Comparison of ENCODE assay signal across 15 cellular contexts in genomic region chr1:43768168-43768567, GRCh38.
A peak's percentile ranks its signal among the peaks of the same experiment; 100 is the strongest.
DNase-seq lines count a peak whose midpoint lies in the region; ATAC-seq, FAIRE-seq and TF ChIP-seq lines count a peak whose summit lies in the region.
"Had no signal": no experiment of that assay in that cellular context is flagged by ENCODE, and none has a peak within 500 bp of the region (broad histone marks: within the 10 kb centered on the region; RNA-seq: fewer than 3 reads in every experiment).

No MANE protein-coding gene starts in this region.

- DNase-seq in SK-N-MC (ENCODE audit: low read depth, low spot score) (no peak), H1 (ENCODE audit: low read depth in 1 of 2, low spot score in 2 of 2) (no peak), mesendoderm (no peak), NOMO-1 (lab: John Stamatoyannopoulos, UW; ENCODE audit: unreplicated experiment in 2 of 2) (no peak), ecto neural progenitor cell (ENCODE audit: low spot score) (no peak)
- no peak for DNase-seq in stimulated activated CD4-positive, alpha-beta T cell treated with anti-CD3 and anti-CD28 coated beads, Interleukin-12 subunit alpha, Interleukin-12 subunit beta, amount 100 ng/mL, for 4 hours
- DNase-seq: CD8-positive, alpha-beta T cell; COR-L47; DND-41; GDM1; H9 had no signal

- CTCF ChIA-PET in H1 (lab: Charles Lee; ENCODE audit: partially characterized antibody): interaction anchor here (0.7 to 13.4 kb wide), 3 partner anchors 59 to 179 kb away, joined by 3 to 618 read pairs (median 112); partner anchors contain the start of genes ARTN and IPO13

- TF ChIP-seq RAD21 in H1 (IDR thresholded peaks at IDR 0.05 in 1 of 2, conservative IDR thresholded peaks at IDR 0.05 in 1 of 2; ENCODE audit: low read depth in 2 of 2, low read length in 2 of 2): no peak

- no peak for TF ChIP-seq EP300 in H1 (IDR thresholded peaks at IDR 0.05; ENCODE audit: borderline replicate concordance in 1 of 2, low read depth in 2 of 2, low read length in 2 of 2)

- H3K56ac ChIP-seq in H1 (replicated peaks; ENCODE audit: insufficient read length, low read depth, low read length) (no peak overlapping the region), mesendoderm (ENCODE audit: low read length) (no peak overlapping the region)

- no peaks in the 10 kb centered on the region for H3K79me2 ChIP-seq in H1 (ENCODE audit: control insufficient read depth in 1 of 2, insufficient read depth in 2 of 2, low read length in 2 of 2)
- H3K79me2 ChIP-seq in mesendoderm (ENCODE audit: control insufficient read depth, insufficient read depth, low read length): no peaks in the 10 kb centered on the region

- TF ChIP-seq CTCF in H1 (IDR thresholded peaks at IDR 0.05; ENCODE audit: control extremely low read depth in 1 of 3, insufficient read depth in 1 of 3, low read depth in 1 of 3, low read length in 3 of 3): no peak

- H2BK15ac ChIP-seq in H1 (ENCODE audit: low read length) (no peak overlapping the region), mesendoderm (replicated peaks; ENCODE audit: low read depth) (peak overlapping the region; percentile 27)

- H3K9me3 ChIP-seq in HUES64 (ENCODE audit: insufficient read depth, low read depth, low read length) (no peaks in the 10 kb centered on the region), SK-N-MC (ENCODE audit: low read depth, low read length) (no peaks in the 10 kb centered on the region), H1 (ENCODE audit: insufficient read depth in 2 of 2, low read depth in 1 of 2, low read length in 1 of 2) (no peaks in the 10 kb centered on the region)
- H3K9me3 ChIP-seq: A549 had no signal

- no peaks in the 10 kb centered on the region for H4K20me1 ChIP-seq in H1 (replicated peaks in 1 of 2; ENCODE audit: control insufficient read depth in 1 of 2, insufficient read depth in 2 of 2, low read length in 2 of 2)

- H3K4ac ChIP-seq in H1 (replicated peaks; ENCODE audit: insufficient read length, low read depth, low read length): no peak overlapping the region
- H3K4ac ChIP-seq in mesendoderm (ENCODE audit: low read depth, low read length): peak overlapping the region; percentile 93

- no peak for ATAC-seq in GM18498 (IDR thresholded peaks at IDR 0.05; ENCODE audit: unreplicated experiment)
- ATAC-seq: A549; CD8-positive, alpha-beta T cell; HepG2 had no signal

- H2BK120ac ChIP-seq in H1 (replicated peaks; ENCODE audit: low read depth, low read length): no peak overlapping the region
- no peak overlapping the region for H2BK120ac ChIP-seq in mesendoderm (ENCODE audit: low read depth, low read length)

- H3K14ac ChIP-seq in H1 (ENCODE audit: insufficient read length): no peak overlapping the region

- FAIRE-seq in H1 (lab: Jason Lieb, UNC): no peak
- FAIRE-seq: A549, HepG2 had no signal

- H3K4me3 ChIP-seq in HUES64 (ENCODE audit: low read length): no peak overlapping the region
- peak overlapping the region; percentile 53 for H3K4me3 ChIP-seq in SK-N-MC
- no peak overlapping the region for H3K4me3 ChIP-seq in H1 (ENCODE audit: extremely low read depth in 1 of 4, insufficient read depth in 2 of 4, low read depth in 3 of 4, low read length in 4 of 4)
- no peak overlapping the region for H3K4me3 ChIP-seq in mesendoderm (ENCODE audit: low read length)
- H3K4me3 ChIP-seq: A549 had no signal

- H3K36me3 ChIP-seq in HUES64 (ENCODE audit: insufficient read depth, low read length): no peaks in the 10 kb centered on the region
- no peaks in the 10 kb centered on the region; the same call in 1 of the 2 replicates for H3K36me3 ChIP-seq in SK-N-MC (ENCODE audit: insufficient read depth, low read length)
- H3K36me3 ChIP-seq in H1 (ENCODE audit: control insufficient read depth in 2 of 4, insufficient read depth in 4 of 4, low read length in 3 of 4): no peaks in the 10 kb centered on the region
- H3K36me3 ChIP-seq in mesendoderm (ENCODE audit: control insufficient read depth, insufficient read depth, low read length): no peaks in the 10 kb centered on the region

- H3K4me1 ChIP-seq in HUES64 (ENCODE audit: insufficient read depth, low read length) (peaks cover 67% of the 10 kb centered on the region), H1 (replicated peaks in 1 of 4; ENCODE audit: control insufficient read depth in 3 of 4, insufficient read depth in 4 of 4, low read length in 3 of 4) (peaks cover 7 to 26% (median 23%) of the 10 kb centered on the region in 4 experiments), mesendoderm (ENCODE audit: control insufficient read depth, low read depth, low read length) (peaks cover 20% of the 10 kb centered on the region)

- H3K4me2 ChIP-seq in H1 (ENCODE audit: insufficient read depth in 1 of 2, low read depth in 2 of 2, low read length in 2 of 2) (no peak overlapping the region), mesendoderm (ENCODE audit: low read length) (no peak overlapping the region)
- H3K4me2 ChIP-seq: A549 had no signal

- H3K9ac ChIP-seq in HUES64 (ENCODE audit: low read depth, low read length) (no peak overlapping the region), SK-N-MC (ENCODE audit: insufficient read length) (peak overlapping the region; percentile 27), H1 (replicated peaks in 1 of 4; ENCODE audit: extremely low read depth in 1 of 4, low read depth in 3 of 4, low read length in 3 of 4) (no peak overlapping the region), mesendoderm (ENCODE audit: low read length) (no peak overlapping the region)

- peak overlapping the region; percentile 42; the same call in 1 of the 2 replicates for H2BK12ac ChIP-seq in H1 (ENCODE audit: low read depth, low read length)

- H3K27ac ChIP-seq in HUES64 (ENCODE audit: low read depth, low read length) (peak overlapping the region; percentile 19; the same call in 1 of the 2 replicates), SK-N-MC (peak overlapping the region; percentile 98), H1 (ENCODE audit: low read depth, low read length) (no peak overlapping the region), mesendoderm (ENCODE audit: low read depth, low read length) (no peak overlapping the region)
- H3K27ac ChIP-seq: A549 had no signal

- H3K23ac ChIP-seq in H1 (ENCODE audit: insufficient read length) (no peak overlapping the region), mesendoderm (ENCODE audit: low read length) (no peak overlapping the region)

- 0 out of 2 replicates have a peak overlapping the region, but pooled peaks have one; percentile 14 for H2BK5ac ChIP-seq in H1 (ENCODE audit: low read depth, low read length)
- H2BK5ac ChIP-seq in mesendoderm (ENCODE audit: low read length): no peak overlapping the region

- no peak overlapping the region for H2BK20ac ChIP-seq in H1 (ENCODE audit: low read length)

- POLR2A ChIA-PET in H1 (lab: Charles Lee; ENCODE audit: partially characterized antibody): interaction anchor here (1.0 kb wide), 1 partner anchor 179 kb away, joined by 4 read pairs; the partner anchor contains the start of gene IPO13

- H3K18ac ChIP-seq in H1 (ENCODE audit: extremely low read depth, low read length): no peak overlapping the region
- peak overlapping the region; percentile 20 for H3K18ac ChIP-seq in mesendoderm (ENCODE audit: low read length)

- H3K79me1 ChIP-seq in H1 (ENCODE audit: low read depth, low read length): no peaks in the 10 kb centered on the region
- H3K79me1 ChIP-seq in mesendoderm (ENCODE audit: low read length): no peaks in the 10 kb centered on the region

- H4K91ac ChIP-seq in H1 (replicated peaks; ENCODE audit: insufficient read length, low read length): no peak overlapping the region

- no peak overlapping the region for H2AK5ac ChIP-seq in H1 (ENCODE audit: low read depth, low read length)
- H2AK5ac ChIP-seq in mesendoderm (ENCODE audit: low read length): no peak overlapping the region

- no peak for TF ChIP-seq POLR2A in H1 (IDR thresholded peaks at IDR 0.05; ENCODE audit: control extremely low read depth in 1 of 2, low read depth in 2 of 2, low read length in 2 of 2)

- no peaks in the 10 kb centered on the region for H3K23me2 ChIP-seq in H1 (ENCODE audit: low read depth, low read length)

- no peaks in the 10 kb centered on the region for H3K27me3 ChIP-seq in HUES64 (ENCODE audit: insufficient read depth, low read length)
- no peaks in the 10 kb centered on the region for H3K27me3 ChIP-seq in H1 (replicated peaks in 1 of 4; ENCODE audit: control insufficient read depth in 3 of 4, extremely low read depth in 1 of 4, insufficient read depth in 3 of 4, low read length in 3 of 4)
- H3K27me3 ChIP-seq in mesendoderm (ENCODE audit: insufficient read depth, low read length, poor library complexity): no peaks in the 10 kb centered on the region

- H2AFZ ChIP-seq in H1 (ENCODE audit: low read length): no peak overlapping the region

- no peak overlapping the region for H4K8ac ChIP-seq in H1 (ENCODE audit: extremely low read depth, insufficient read depth, low read length)
- no peak overlapping the region for H4K8ac ChIP-seq in mesendoderm (ENCODE audit: low read depth, low read length)

- H4K5ac ChIP-seq in H1 (ENCODE audit: insufficient read length, low read depth, low read length) (no peak overlapping the region), mesendoderm (ENCODE audit: low read length) (no peak overlapping the region)

TF ChIP-seq in H1, 55 proteins besides CTCF, POLR2A, EP300 and RAD21 (continues in another document):
- TF ChIP-seq ASH2L (IDR thresholded peaks at IDR 0.05; ENCODE audit: low read length): no peak
- TF ChIP-seq RBBP5 (IDR thresholded peaks at IDR 0.05; ENCODE audit: borderline replicate concordance, low read depth, low read length): no peak
- no peak for TF ChIP-seq USF2 (IDR thresholded peaks at IDR 0.05; ENCODE audit: low read length)
- TF ChIP-seq MAX (IDR thresholded peaks at IDR 0.05): no peak
- TF ChIP-seq RFX5 (IDR thresholded peaks at IDR 0.05; ENCODE audit: borderline replicate concordance, low read depth, low read length): no peak
- no peak for TF ChIP-seq RNF2 (IDR thresholded peaks at IDR 0.05; ENCODE audit: borderline replicate concordance, low read depth, low read length, missing control alignments, poor library complexity, severe bottlenecking)
- no peak for TF ChIP-seq KDM5A (IDR thresholded peaks at IDR 0.05; ENCODE audit: low read length)
- no peak for TF ChIP-seq POLR2AphosphoS5 (IDR thresholded peaks at IDR 0.05; ENCODE audit: low read depth, low read length)
- no peak for TF ChIP-seq FOSL1 (IDR thresholded peaks at IDR 0.05; ENCODE audit: insufficient read depth, low read depth, low read length)
- no peak for TF ChIP-seq TBP (IDR thresholded peaks at IDR 0.05; ENCODE audit: low read depth, low read length)
- TF ChIP-seq BACH1 (IDR thresholded peaks at IDR 0.05; ENCODE audit: low read length): no peak

Comparison
In these comparisons a context has a peak if more than half of its experiments do, and no peak if none do; other contexts are left out.
1. H3K27ac ChIP-seq: peak in HUES64 (single experiment) and SK-N-MC (single experiment); none in H1 (single experiment) and mesendoderm (single experiment).